In genomic region chr2:32061430-32061829, GRCh38 we compare ENCODE assay signal across 1 cellular context.
TF ChIP-seq lines count a peak whose summit lies in the region.

No MANE protein-coding gene starts in this region.

TF ChIP-seq in HepG2, 621 proteins besides CTCF, POLR2A, EP300 and RAD21 (continued from another document and continues in another):
- no peak for TF ChIP-seq ZNF318 (CRISPR knock-in tag; IDR thresholded peaks at IDR 0.05)
- no peak for TF ChIP-seq SMC3 (IDR thresholded peaks at IDR 0.05; ENCODE audit: low read length)
- TF ChIP-seq FOXO1 (CRISPR knock-in tag; IDR thresholded peaks at IDR 0.05), result 0 out of 2 replicates have a peak, but pooled peaks have one; percentile 13
- TF ChIP-seq TAF1 (CRISPR knock-in tag; IDR thresholded peaks at IDR 0.05), result no peak
- 0 out of 2 replicates have a peak, but pooled peaks have one; percentile 35 for TF ChIP-seq ZNF7 (CRISPR knock-in tag; IDR thresholded peaks at IDR 0.05)
- peak; percentile 17 for TF ChIP-seq SKI (IDR thresholded peaks at IDR 0.05; ENCODE audit: partially characterized antibody)
- TF ChIP-seq TBX2 (CRISPR knock-in tag; IDR thresholded peaks at IDR 0.05; ENCODE audit: borderline replicate concordance), result 0 out of 2 replicates have a peak, but pooled peaks have one; percentile 47
- TF ChIP-seq ZNF766 (CRISPR knock-in tag; IDR thresholded peaks at IDR 0.05; ENCODE audit: borderline replicate concordance), result no peak
- TF ChIP-seq ZNF567 (CRISPR knock-in tag; IDR thresholded peaks at IDR 0.05; ENCODE audit: borderline replicate concordance), result 0 out of 2 replicates have a peak, but pooled peaks have one; percentile 10
- TF ChIP-seq NCOR1 (IDR thresholded peaks at IDR 0.05; ENCODE audit: borderline replicate concordance, low read length), result no peak
- no peak for TF ChIP-seq ZC3H13 (CRISPR knock-in tag; IDR thresholded peaks at IDR 0.05)
- TF ChIP-seq ZMYM3 (CRISPR knock-in tag; IDR thresholded peaks at IDR 0.05), result peak; percentile 80
- no peak for TF ChIP-seq ZFP36L2 (CRISPR knock-in tag; IDR thresholded peaks at IDR 0.05)
- TF ChIP-seq IRF9 (CRISPR knock-in tag; IDR thresholded peaks at IDR 0.05; ENCODE audit: borderline replicate concordance), result no peak
- TF ChIP-seq ESRRA (CRISPR knock-in tag; IDR thresholded peaks at IDR 0.05; ENCODE audit: low read depth), result no peak
- no peak for TF ChIP-seq KDM6A (CRISPR knock-in tag; IDR thresholded peaks at IDR 0.05; ENCODE audit: low read depth)
- 0 out of 2 replicates have a peak, but pooled peaks have one; percentile 33 for TF ChIP-seq ZNF124 (CRISPR knock-in tag; IDR thresholded peaks at IDR 0.05)
- no peak for TF ChIP-seq ZNF556 (CRISPR knock-in tag; IDR thresholded peaks at IDR 0.05; ENCODE audit: borderline replicate concordance)
- TF ChIP-seq ZNF256 (CRISPR knock-in tag; conservative IDR thresholded peaks at IDR 0.05), result no peak
- TF ChIP-seq SOX6 (IDR thresholded peaks at IDR 0.05), result no peak
- no peak for TF ChIP-seq SOX6 (CRISPR knock-in tag; IDR thresholded peaks at IDR 0.05)
- TF ChIP-seq ZSCAN25 (CRISPR knock-in tag; IDR thresholded peaks at IDR 0.05), result no peak
- TF ChIP-seq NFKB2 (CRISPR knock-in tag; IDR thresholded peaks at IDR 0.05; ENCODE audit: borderline replicate concordance), result no peak
- no peak for TF ChIP-seq FOXA3 (CRISPR knock-in tag; IDR thresholded peaks at IDR 0.05)
- TF ChIP-seq KDM1A (CRISPR knock-in tag; IDR thresholded peaks at IDR 0.05), result peak; percentile 63; the same call in 1 of the 2 replicates
- no peak for TF ChIP-seq NR3C1 (CRISPR knock-in tag; IDR thresholded peaks at IDR 0.05)
- TF ChIP-seq FOXK2 (IDR thresholded peaks at IDR 0.05), result no peak
- 0 out of 2 replicates have a peak, but pooled peaks have one; percentile 23 for TF ChIP-seq ZNF383 (CRISPR knock-in tag; IDR thresholded peaks at IDR 0.05; ENCODE audit: borderline replicate concordance)
- TF ChIP-seq STAT6 (CRISPR knock-in tag; IDR thresholded peaks at IDR 0.05; ENCODE audit: borderline replicate concordance), result no peak
- no peak for TF ChIP-seq TBP (CRISPR knock-in tag; IDR thresholded peaks at IDR 0.05)
- no peak for TF ChIP-seq ZNF3 (CRISPR knock-in tag; IDR thresholded peaks at IDR 0.05)
- TF ChIP-seq IKZF4 (CRISPR knock-in tag; IDR thresholded peaks at IDR 0.05; ENCODE audit: borderline replicate concordance, low read depth, not compliant biosample characterization), result no peak
- TF ChIP-seq TOE1 (CRISPR knock-in tag; IDR thresholded peaks at IDR 0.05), result no peak
- peak; percentile 32; the same call in 1 of the 2 replicates for TF ChIP-seq ZNF274 (CRISPR knock-in tag; IDR thresholded peaks at IDR 0.05)
- no peak for TF ChIP-seq HOMEZ (CRISPR knock-in tag; IDR thresholded peaks at IDR 0.05; ENCODE audit: low read depth)
- no peak for TF ChIP-seq ZNF281 (CRISPR knock-in tag; IDR thresholded peaks at IDR 0.05; ENCODE audit: borderline replicate concordance)
- TF ChIP-seq HMGXB4 (CRISPR knock-in tag; IDR thresholded peaks at IDR 0.05; ENCODE audit: borderline replicate concordance in 1 of 2, low read depth in 1 of 2), result peak in 1 of 2 experiments; percentile 42; a peak in 2 of 4 replicates
- no peak for TF ChIP-seq BCLAF1 (IDR thresholded peaks at IDR 0.05)
- no peak for TF ChIP-seq THAP7 (CRISPR knock-in tag; IDR thresholded peaks at IDR 0.05)
- no peak for TF ChIP-seq ZFP37 (CRISPR knock-in tag; IDR thresholded peaks at IDR 0.05; ENCODE audit: borderline replicate concordance)
- TF ChIP-seq SMARCC2 (IDR thresholded peaks at IDR 0.05), result no peak
